2 cellular contexts compared by ENCODE assay signal in genomic region chr16:58425245-58425644, GRCh38.
A peak's percentile ranks its signal among the peaks of the same experiment; 100 is the strongest.
TF ChIP-seq lines count a peak whose summit lies in the region.

No MANE protein-coding gene starts in this region.

TF ChIP-seq in HEK293, 187 proteins besides CTCF, POLR2A, EP300 and RAD21:
- peak; percentile 96 for TF ChIP-seq ZNF623 (tag by site-specific recombination; IDR thresholded peaks at IDR 0.05)
- TF ChIP-seq ZNF341 (tag by site-specific recombination; IDR thresholded peaks at IDR 0.05; ENCODE audit: low read depth): no peak

TF ChIP-seq in K562, 482 proteins besides CTCF, POLR2A, EP300 and RAD21:
- TF ChIP-seq BCOR (IDR thresholded peaks at IDR 0.05) (peak; percentile 57), HDAC1 (IDR thresholded peaks at IDR 0.05) (no peak), RBM25 (IDR thresholded peaks at IDR 0.05; ENCODE audit: low read depth, low read length, severe bottlenecking) (peak; percentile 37), SMARCA5 (IDR thresholded peaks at IDR 0.05) (0 out of 2 replicates have a peak, but pooled peaks have one; percentile 34)
